22 cellular contexts compared by ENCODE assay signal in genomic region chr7:138900040-138900828, GRCh38.
DNase-seq lines count a peak whose midpoint lies in the region; ATAC-seq and TF ChIP-seq lines count a peak whose summit lies in the region.
"Had no signal": no experiment of that assay in that cellular context is flagged by ENCODE, and none has a peak within 500 bp of the region (broad histone marks: within the 10 kb centered on the region; RNA-seq: fewer than 3 reads in every experiment).

No MANE protein-coding gene starts in this region.

- H3K9me3 Mint-ChIP-seq in activated naive CD8-positive, alpha-beta T cell (ENCODE audit: low read depth): no peaks in the 10 kb centered on the region
- H3K9me3 Mint-ChIP-seq in activated naive CD8-positive, alpha-beta T cell treated with anti-CD3 and anti-CD28 coated beads for 36 hours: no peaks in the 10 kb centered on the region
- H3K9me3 Mint-ChIP-seq: activated naive CD4-positive, alpha-beta T cell treated with anti-CD3 and anti-CD28 coated beads for 36 hours; stimulated activated naive B cell treated with anti-CD40 and anti-IgM and Interleukin-4, amounts not matched to agents 10 μg/mL and 1 μg/mL and 100 μg/mL, for 72 hours; T-helper 2 cell treated with Interferon-gamma antibody and Interleukin-4, amounts not matched to agents 5 μg/mL and 100 μg/mL, for 36 hours had no signal

- H3K27me3 ChIP-seq in RWPE2 (ENCODE audit: insufficient read depth, poor library complexity, severe bottlenecking) (no peaks in the 10 kb centered on the region), colonic mucosa (no peaks in the 10 kb centered on the region)
- H3K27me3 ChIP-seq: breast epithelium, ovary, upper lobe of right lung had no signal

- no peak overlapping the region for H3K4me3 Mint-ChIP-seq in activated naive CD8-positive, alpha-beta T cell
- H3K4me3 Mint-ChIP-seq in activated naive CD8-positive, alpha-beta T cell treated with anti-CD3 and anti-CD28 coated beads for 36 hours: no peak overlapping the region
- H3K4me3 Mint-ChIP-seq: activated naive CD4-positive, alpha-beta T cell treated with anti-CD3 and anti-CD28 coated beads for 36 hours; stimulated activated naive B cell treated with anti-CD40 and anti-IgM and Interleukin-4, amounts not matched to agents 10 μg/mL and 1 μg/mL and 100 μg/mL, for 72 hours; T-helper 2 cell treated with Interferon-gamma antibody and Interleukin-4, amounts not matched to agents 5 μg/mL and 100 μg/mL, for 36 hours had no signal

- peaks cover 4% of the 10 kb centered on the region for H3K27me3 Mint-ChIP-seq in activated naive CD8-positive, alpha-beta T cell
- H3K27me3 Mint-ChIP-seq in activated naive CD8-positive, alpha-beta T cell treated with anti-CD3 and anti-CD28 coated beads for 36 hours: no peaks in the 10 kb centered on the region

- no peaks in the 10 kb centered on the region for H3K4me1 ChIP-seq in RWPE2 (ENCODE audit: insufficient read depth, poor library complexity, severe bottlenecking)
- H3K4me1 ChIP-seq in colonic mucosa: no peaks in the 10 kb centered on the region
- H3K4me1 ChIP-seq: breast epithelium, upper lobe of right lung had no signal

- no peaks in the 10 kb centered on the region for H3K36me3 ChIP-seq in RWPE2 (ENCODE audit: low read depth)
- no peaks in the 10 kb centered on the region for H3K36me3 ChIP-seq in colonic mucosa
- H3K36me3 ChIP-seq: breast epithelium, ovary, upper lobe of right lung had no signal

- no peak overlapping the region for H3K9ac ChIP-seq in colonic mucosa (ENCODE audit: low read depth in 2 of 2, low read length in 2 of 2)

- H3K9me3 ChIP-seq in RWPE2 (ENCODE audit: severe bottlenecking) (no peaks in the 10 kb centered on the region), colonic mucosa (no peaks in the 10 kb centered on the region)
- H3K9me3 ChIP-seq: breast epithelium, ovary, upper lobe of right lung had no signal

- TF ChIP-seq CTCF in RWPE2 (IDR thresholded peaks at IDR 0.05; ENCODE audit: poor library complexity, severe bottlenecking) (no peak), fibroblast of pulmonary artery (IDR thresholded peaks at IDR 0.05; ENCODE audit: low read length, missing control alignments) (no peak), colonic mucosa (IDR thresholded peaks at IDR 0.05) (no peak)

- no peak overlapping the region for H3K4me3 ChIP-seq in RWPE2 (ENCODE audit: severe bottlenecking)
- no peak overlapping the region for H3K4me3 ChIP-seq in fibroblast of pulmonary artery (replicated peaks; ENCODE audit: low read depth, low read length)
- H3K4me3 ChIP-seq in colonic mucosa: no peak overlapping the region
- H3K4me3 ChIP-seq: breast epithelium, ovary, upper lobe of right lung had no signal

- CTCF ChIA-PET in HEK293T (lab: Yijun Ruan, JAX): no interaction called here

- intact Hi-C loops in colonic mucosa (cut with DNase I): no loop called here

- ATAC-seq in RWPE2 (ENCODE audit: low read depth) (peak; percentile 64; the same call in 2 of the 3 replicates), esophagus mucosa (no peak)
- ATAC-seq: left colon; stimulated activated naive B cell treated with anti-CD40 and anti-IgM and Interleukin-4, amounts not matched to agents 10 μg/mL and 1 μg/mL and 100 μg/mL, for 72 hours; upper lobe of right lung had no signal

- DNase-seq in activated naive CD8-positive, alpha-beta T cell treated with anti-CD3 and anti-CD28 coated beads for 36 hours: no peak
- no peak for DNase-seq in RWPE2 (ENCODE audit: low spot score)
- peak; percentile 15 for DNase-seq in fibroblast of pulmonary artery (ENCODE audit: low read depth)
- DNase-seq in HEK293T (ENCODE audit: extremely low spot score): no peak
- no peak for DNase-seq in C1 segment of cervical spinal cord (lab: John Stamatoyannopoulos, UW)
- no peak for DNase-seq in colonic mucosa
- DNase-seq: ACHN; activated naive CD4-positive, alpha-beta T cell treated with anti-CD3 and anti-CD28 coated beads for 36 hours; activated T-cell treated with anti-CD3 and anti-CD28 coated beads for 4 hours; CD8-positive, alpha-beta memory T cell; GDM1; left colon; NCI-H1694; NCI-H446 treated with DMSO at 0.1 percent for 48 hours; ovary; SIG-M5; stimulated activated naive B cell treated with anti-CD40 and anti-IgM and Interleukin-4, amounts not matched to agents 10 μg/mL and 1 μg/mL and 100 μg/mL, for 72 hours; upper lobe of right lung had no signal

- H3K4me1 Mint-ChIP-seq in activated naive CD8-positive, alpha-beta T cell (ENCODE audit: low read depth): peaks cover 58% of the 10 kb centered on the region
- H3K4me1 Mint-ChIP-seq in activated naive CD8-positive, alpha-beta T cell treated with anti-CD3 and anti-CD28 coated beads for 36 hours: peaks cover 64% of the 10 kb centered on the region

- POLR2A ChIA-PET in HEK293T (lab: Yijun Ruan, JAX): no interaction called here

- H3K27ac Mint-ChIP-seq in activated naive CD8-positive, alpha-beta T cell: peak overlapping the region; percentile 16
- no peak overlapping the region for H3K27ac Mint-ChIP-seq in activated naive CD8-positive, alpha-beta T cell treated with anti-CD3 and anti-CD28 coated beads for 36 hours
- H3K27ac Mint-ChIP-seq: activated naive CD4-positive, alpha-beta T cell treated with anti-CD3 and anti-CD28 coated beads for 36 hours; stimulated activated naive B cell treated with anti-CD40 and anti-IgM and Interleukin-4, amounts not matched to agents 10 μg/mL and 1 μg/mL and 100 μg/mL, for 72 hours; T-helper 2 cell treated with Interferon-gamma antibody and Interleukin-4, amounts not matched to agents 5 μg/mL and 100 μg/mL, for 36 hours had no signal

- peak overlapping the region; percentile 16 for H3K27ac ChIP-seq in RWPE2 (ENCODE audit: poor library complexity, severe bottlenecking)
- no peak overlapping the region for H3K27ac ChIP-seq in colonic mucosa
- H3K27ac ChIP-seq: breast epithelium, ovary, upper lobe of right lung had no signal

- no peaks in the 10 kb centered on the region for H3K36me3 Mint-ChIP-seq in activated naive CD8-positive, alpha-beta T cell
- H3K36me3 Mint-ChIP-seq in activated naive CD8-positive, alpha-beta T cell treated with anti-CD3 and anti-CD28 coated beads for 36 hours: peaks cover 3% of the 10 kb centered on the region
- H3K36me3 Mint-ChIP-seq: CD8-positive, alpha-beta memory T cell; stimulated activated naive B cell treated with anti-CD40 and anti-IgM and Interleukin-4, amounts not matched to agents 10 μg/mL and 1 μg/mL and 100 μg/mL, for 72 hours had no signal

TF ChIP-seq in HEK293T, 16 proteins besides CTCF, POLR2A, EP300 and RAD21:
- no peak for TF ChIP-seq L3MBTL2 (conservative IDR thresholded peaks at IDR 0.05)
- TF ChIP-seq FOXM1 (IDR thresholded peaks at IDR 0.05; ENCODE audit: borderline replicate concordance): no peak
- TF ChIP-seq NFRKB (IDR thresholded peaks at IDR 0.05): no peak
- TF ChIP-seq TARDBP (IDR thresholded peaks at IDR 0.05): no peak
- TF ChIP-seq FOXK2 (IDR thresholded peaks at IDR 0.05): no peak
- no peak for TF ChIP-seq HDGF (IDR thresholded peaks at IDR 0.05; ENCODE audit: borderline replicate concordance)
- TF ChIP-seq ARNT (IDR thresholded peaks at IDR 0.05): no peak
- no peak for TF ChIP-seq BHLHE40 (IDR thresholded peaks at IDR 0.05; ENCODE audit: borderline replicate concordance)
- no peak for TF ChIP-seq SP1 (IDR thresholded peaks at IDR 0.05)
- TF ChIP-seq CTBP1 (IDR thresholded peaks at IDR 0.05; ENCODE audit: borderline replicate concordance): no peak
- TF ChIP-seq FOXA1 (IDR thresholded peaks at IDR 0.05): no peak
TF ChIP-seq in HEK293T: peak in this region for 0.
